1 cellular context compared by ENCODE assay signal in the genomic region with DNA sequence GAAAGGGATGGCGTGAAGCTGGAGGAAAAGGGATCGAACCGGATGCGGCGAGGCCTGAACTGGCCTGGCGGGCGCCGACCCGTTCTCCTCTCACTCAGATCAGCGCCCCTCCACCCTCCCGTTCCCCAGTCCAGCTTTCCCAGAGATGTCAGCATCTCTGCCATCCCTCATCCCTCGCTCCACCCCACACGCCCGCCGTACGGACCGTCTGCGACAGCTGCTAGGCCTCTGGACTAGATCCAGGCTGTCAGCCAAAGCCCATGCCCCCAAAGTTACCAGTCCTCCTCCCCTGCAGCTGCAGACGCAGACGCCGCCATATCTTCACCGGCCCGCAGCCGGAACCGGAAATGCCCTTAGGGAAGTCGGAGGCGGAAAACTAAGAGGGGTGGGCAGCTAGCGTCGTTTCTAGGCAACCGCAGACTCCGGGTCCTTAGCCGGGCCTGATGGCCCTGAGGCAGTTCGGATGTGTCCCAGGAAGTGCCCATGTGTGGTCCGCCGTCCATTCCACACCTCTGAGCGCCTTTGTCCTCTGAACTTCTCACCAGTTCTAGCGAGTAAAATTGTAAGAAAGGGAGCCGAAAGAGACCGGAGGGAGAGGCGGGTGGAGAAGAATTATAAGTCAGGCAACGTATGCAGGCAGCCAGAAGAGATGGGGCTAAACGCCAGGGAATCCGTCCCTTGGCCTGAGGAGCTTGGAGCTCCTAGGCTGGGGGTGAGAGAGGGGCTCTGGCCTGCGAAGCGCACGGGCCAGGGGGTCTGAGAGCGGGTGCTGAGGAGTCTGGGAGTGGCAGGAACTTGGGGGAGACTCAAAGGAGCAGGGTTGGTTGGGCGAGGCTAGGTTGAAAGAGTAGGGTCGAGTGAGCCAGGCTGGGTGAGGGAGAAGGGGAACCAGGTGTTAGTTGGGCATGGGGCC.
A peak's percentile ranks its signal among the peaks of the same experiment; 100 is the strongest.
TF ChIP-seq lines count a peak whose summit lies in the region.

Gene RNF25, minus strand, starts transcription at position 349 of the 913 bp plus-strand sequence. Its CDS starts 32 bp downstream, at position 317.
Gene STK36, plus strand, starts transcription at position 433 of the 913 bp plus-strand sequence. CDS start 744 bp downstream, outside the sequence.

TF ChIP-seq in neural cell, 6 proteins besides CTCF, POLR2A, EP300 and RAD21 (continued from another document):
- TF ChIP-seq REST (IDR thresholded peaks at IDR 0.05; ENCODE audit: borderline replicate concordance): peak; percentile 79
- peak; percentile 96 for TF ChIP-seq POLR2AphosphoS5 (IDR thresholded peaks at IDR 0.05)
- TF ChIP-seq SMC3 (conservative IDR thresholded peaks at IDR 0.05; ENCODE audit: poor library complexity): peak; percentile 28
- peak; percentile 77 for TF ChIP-seq TAF1 (IDR thresholded peaks at IDR 0.05; ENCODE audit: low read depth)
TF ChIP-seq in neural cell: peak in this region for 5.
